Comparison of ENCODE assay signal across 3 cellular contexts in the genomic region with DNA sequence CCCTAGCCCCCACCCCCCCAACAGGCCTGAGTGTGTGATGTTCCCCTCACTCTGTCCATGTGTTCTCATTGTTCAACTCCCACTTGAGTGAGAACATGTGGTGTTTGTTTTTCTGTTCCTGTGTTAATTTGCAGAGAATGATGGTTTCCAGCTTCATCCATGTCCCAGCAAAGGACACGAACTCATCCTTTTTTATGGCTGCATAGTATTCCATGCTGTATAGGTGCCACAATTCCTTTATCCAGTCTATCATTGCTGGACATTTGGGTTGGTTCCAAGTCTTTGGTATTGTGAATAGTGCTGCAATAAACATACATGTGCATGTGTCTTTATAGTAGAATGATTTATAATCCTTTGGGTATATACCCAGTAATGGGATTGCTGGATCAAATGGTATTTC.
DNase-seq lines count a peak whose midpoint lies in the region; ATAC-seq, FAIRE-seq and TF ChIP-seq lines count a peak whose summit lies in the region.
"Not testable (repeated sequence)": the region's sequence is repeated elsewhere in the genome, so short reads cannot be mapped to it uniquely, and the experiment has no call there.

No MANE protein-coding gene starts in this region.

- in situ Hi-C loops in K562 (cut with MboI): not testable (repeated sequence)

- TF ChIP-seq EP300 in K562 (IDR thresholded peaks at IDR 0.05; ENCODE audit: low read length): not testable (repeated sequence)

- H3K27me3 Mint-ChIP-seq in activated CD4-positive, alpha-beta T cell treated with anti-CD3 and anti-CD28 coated beads, Interleukin-2, amount 10 ng/mL, durations not matched to agents 24 days and 14 days: not testable (repeated sequence)

- not testable (repeated sequence) for H3K4me3 Mint-ChIP-seq in activated CD4-positive, alpha-beta T cell treated with anti-CD3 and anti-CD28 coated beads, Interleukin-2, amount 10 ng/mL, durations not matched to agents 24 days and 14 days

- not testable (repeated sequence) for ATAC-seq in K562

- H3K27ac ChIP-seq in HEK293 (ENCODE audit: extremely low read depth, low read depth, low read length); K562 (ENCODE audit: extremely low read depth, low read depth, low read length): not testable (repeated sequence)

- not testable (repeated sequence) for TF ChIP-seq RAD21 in K562 (CRISPR knock-in tag; conservative IDR thresholded peaks at IDR 0.05 in 1 of 2, IDR thresholded peaks at IDR 0.05 in 1 of 2)

- TF ChIP-seq POLR2A in K562 (conservative IDR thresholded peaks at IDR 0.05): not testable (repeated sequence)

- FAIRE-seq in K562 (lab: Jason Lieb, UNC): not testable (repeated sequence)

- not testable (repeated sequence) for BruUV-seq in K562 (replicated peaks; lab: Mats Ljungman, UMichigan)

- H2AFZ ChIP-seq in K562 (ENCODE audit: low read depth, low read length): not testable (repeated sequence)

- H3K9me3 ChIP-seq in HEK293 (ENCODE audit: control insufficient read depth, insufficient read depth, low read depth, low read length); K562 (replicated peaks; ENCODE audit: control insufficient read depth, insufficient read depth, low read depth, low read length): not testable (repeated sequence)

- H3K79me2 ChIP-seq in K562 (ENCODE audit: control insufficient read depth, insufficient read depth, low read length): not testable (repeated sequence)

- 0% methylated on average over 1 of the region's 1 CpG for WGBS in K562 (ENCODE audit: insufficient coverage, low coverage, missing lambda C conversion rate)

- not testable (repeated sequence) for H3K9me1 ChIP-seq in K562 (ENCODE audit: control insufficient read depth, insufficient read depth, low read length)

- not testable (repeated sequence) for H3K4me1 Mint-ChIP-seq in activated CD4-positive, alpha-beta T cell treated with anti-CD3 and anti-CD28 coated beads, Interleukin-2, amount 10 ng/mL, durations not matched to agents 24 days and 14 days

- intact Hi-C loops in activated CD4-positive, alpha-beta T cell treated with anti-CD3 and anti-CD28 coated beads, Interleukin-2, amount 10 ng/mL, durations not matched to agents 24 days and 14 days (cut with micrococcal nuclease); K562 (cut with micrococcal nuclease): not testable (repeated sequence)

- H3K27ac Mint-ChIP-seq in activated CD4-positive, alpha-beta T cell treated with anti-CD3 and anti-CD28 coated beads, Interleukin-2, amount 10 ng/mL, durations not matched to agents 24 days and 14 days: not testable (repeated sequence)

- not testable (repeated sequence) for H4K20me1 ChIP-seq in K562 (replicated peaks; ENCODE audit: control insufficient read depth, insufficient read depth, low read length)

- not testable (repeated sequence) for H3K36me3 Mint-ChIP-seq in activated CD4-positive, alpha-beta T cell treated with anti-CD3 and anti-CD28 coated beads, Interleukin-2, amount 10 ng/mL, durations not matched to agents 24 days and 14 days (ENCODE audit: low read depth)

- H3K27me3 ChIP-seq in K562 (ENCODE audit: control insufficient read depth in 2 of 2, insufficient read depth in 2 of 2, low read length in 2 of 2): not testable (repeated sequence)

- H3K9ac ChIP-seq in K562 (ENCODE audit: insufficient read depth in 1 of 2, low read depth in 2 of 2, low read length in 2 of 2): not testable (repeated sequence)

- not testable (repeated sequence) for H3K4me1 ChIP-seq in HEK293 (ENCODE audit: control insufficient read depth, insufficient read depth, low read length); K562 (replicated peaks in 1 of 2; ENCODE audit: control insufficient read depth in 2 of 2, insufficient read depth in 2 of 2, low read length in 2 of 2)

- H3K4me3 ChIP-seq in HEK293 (ENCODE audit: low read depth, low read length); K562: not testable (repeated sequence)

- POLR2A ChIA-PET in HEK293 (lab: Yijun Ruan, JAX); K562 (lab: Yijun Ruan, JAX): not testable (repeated sequence)

- H3K4me2 ChIP-seq in K562 (ENCODE audit: insufficient read depth, low read length): not testable (repeated sequence)

- DNase-seq in activated CD4-positive, alpha-beta T cell treated with anti-CD3 and anti-CD28 coated beads, Interleukin-2, amount 10 ng/mL, durations not matched to agents 24 days and 14 days: peak; percentile 5
- not testable (repeated sequence) for DNase-seq in K562 (ENCODE audit: extremely low read depth in 1 of 4, low spot score in 3 of 4)

- peaks cover 12% of the 10 kb centered on the region for H3K9me3 Mint-ChIP-seq in activated CD4-positive, alpha-beta T cell treated with anti-CD3 and anti-CD28 coated beads, Interleukin-2, amount 10 ng/mL, durations not matched to agents 24 days and 14 days

- not testable (repeated sequence) for H3K36me3 ChIP-seq in HEK293 (ENCODE audit: control insufficient read depth in 2 of 2, insufficient read depth in 1 of 2, low read length in 2 of 2); K562 (ENCODE audit: control insufficient read depth, insufficient read depth, low read length)

- CTCF ChIA-PET in HEK293 (lab: Yijun Ruan, JAX); K562 (lab: Yijun Ruan, JAX; ENCODE audit: low intra/inter-chr PET ratio): not testable (repeated sequence)

- not testable (repeated sequence) for TF ChIP-seq CTCF in HEK293 (tag by site-specific recombination; IDR thresholded peaks at IDR 0.05); K562 (IDR thresholded peaks at IDR 0.05 in 2 of 3, conservative IDR thresholded peaks at IDR 0.05 in 1 of 3; ENCODE audit: insufficient read depth in 2 of 3, low read depth in 1 of 3, low read length in 3 of 3)

TF ChIP-seq in HEK293, 187 proteins besides CTCF, POLR2A, EP300 and RAD21:
- TF ChIP-seq ZNF146 (tag by site-specific recombination; IDR thresholded peaks at IDR 0.05): peak; percentile 50; the same call in 1 of the 2 replicates

TF ChIP-seq in K562, 482 proteins besides CTCF, POLR2A, EP300 and RAD21:
- TF ChIP-seq ZNF146 (CRISPR knock-in tag; IDR thresholded peaks at IDR 0.05; ENCODE audit: unreplicated experiment): peak; percentile 71
TF ChIP-seq in K562: peak in this region for 1; not testable (repeated sequence) for 481.
